In genomic region chr2:3377612-3378432, GRCh38 we compare ENCODE assay signal across 7 cellular contexts. TPM values are rescaled to one million over a fixed set of nuclear protein-coding genes. Genes with fewer than 3 reads are reported as not detected.
DNase-seq lines count a peak whose midpoint lies in the region; ATAC-seq, FAIRE-seq and TF ChIP-seq lines count a peak whose summit lies in the region.

EIPR1 (minus strand) TSS chr2:3377818; CDS start chr2:3377689, 129 bp downstream.

- DNase-seq in GM18507 (ENCODE audit: extremely low spot score, insufficient read length, low read depth) (peak; percentile 95), NCI-H2029 treated with DMSO at 0.1 percent for 48 hours (lab: John Stamatoyannopoulos, UW) (peak; percentile 75), T-helper 9 cell (peak; percentile 93), astrocyte of the cerebellum (ENCODE audit: low read depth) (peak; percentile 97), hepatic stellate cell (ENCODE audit: low spot score) (peak; percentile 99), renal cortical epithelial cell (ENCODE audit: low read depth) (peak; percentile 95)

- peak within 1 kb of the TSS; percentile 67 for H3K4me3 ChIP-seq in astrocyte of the cerebellum (ENCODE audit: low read depth, low read length)

- in situ Hi-C loops in astrocyte of the cerebellum (cut with HindIII; ENCODE audit: low sequenced_read_pairs): no loop called here

- FAIRE-seq in GM18507 (lab: Jason Lieb, UNC): peak; percentile 95

- peak; percentile 81 for ATAC-seq in HG02981 (IDR thresholded peaks at IDR 0.05; ENCODE audit: unreplicated experiment)

- no peak for TF ChIP-seq CTCF in astrocyte of the cerebellum (IDR thresholded peaks at IDR 0.05; ENCODE audit: low read depth, low read length, missing control alignments)

RNA-seq across cellular contexts. Expression of gene EIPR1, which starts in this region (rescaled TPM):
- 43.3 and 70.8 TPM in 2 replicates for total RNA-seq in renal cortical epithelial cell

Comparison
In these comparisons a context has a peak if more than half of its experiments do, and no peak if none do; other contexts are left out.
1. Peak in every context shown above with its lines: DNase-seq, ATAC-seq and H3K4me3 ChIP-seq.